Comparison of ENCODE assay signal across 1 cellular context in the genomic region with DNA sequence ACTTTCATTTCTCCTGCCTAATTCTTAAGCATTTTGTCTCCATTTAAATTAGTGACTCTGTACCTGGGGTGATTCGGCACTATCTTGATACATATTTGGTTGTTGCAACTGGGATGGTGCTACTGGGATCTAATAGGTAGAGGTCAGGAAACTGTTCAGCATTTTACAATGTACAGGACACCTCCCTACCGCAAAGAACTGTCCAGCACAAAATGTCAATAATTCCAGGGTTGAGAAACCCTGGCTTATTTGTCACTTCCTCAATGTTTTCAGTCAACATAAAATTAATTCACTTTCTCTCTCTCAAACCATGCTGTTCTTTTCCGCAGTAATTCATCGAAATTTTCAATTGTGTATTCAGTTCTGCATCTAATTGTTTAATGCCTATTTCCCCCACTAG.
TF ChIP-seq lines count a peak whose summit lies in the region.

No MANE protein-coding gene starts in this region.

TF ChIP-seq in GM23338, 12 proteins besides CTCF, POLR2A, EP300 and RAD21 (continued from another document):
- TF ChIP-seq REST (IDR thresholded peaks at IDR 0.05; ENCODE audit: unreplicated experiment), result no peak
- no peak for TF ChIP-seq STAT1 (IDR thresholded peaks at IDR 0.05; ENCODE audit: unreplicated experiment)
- no peak for TF ChIP-seq EZH2phosphoT487 (IDR thresholded peaks at IDR 0.05; ENCODE audit: unreplicated experiment)
